ENCODE assay signal across 8 cellular contexts in the genomic region with DNA sequence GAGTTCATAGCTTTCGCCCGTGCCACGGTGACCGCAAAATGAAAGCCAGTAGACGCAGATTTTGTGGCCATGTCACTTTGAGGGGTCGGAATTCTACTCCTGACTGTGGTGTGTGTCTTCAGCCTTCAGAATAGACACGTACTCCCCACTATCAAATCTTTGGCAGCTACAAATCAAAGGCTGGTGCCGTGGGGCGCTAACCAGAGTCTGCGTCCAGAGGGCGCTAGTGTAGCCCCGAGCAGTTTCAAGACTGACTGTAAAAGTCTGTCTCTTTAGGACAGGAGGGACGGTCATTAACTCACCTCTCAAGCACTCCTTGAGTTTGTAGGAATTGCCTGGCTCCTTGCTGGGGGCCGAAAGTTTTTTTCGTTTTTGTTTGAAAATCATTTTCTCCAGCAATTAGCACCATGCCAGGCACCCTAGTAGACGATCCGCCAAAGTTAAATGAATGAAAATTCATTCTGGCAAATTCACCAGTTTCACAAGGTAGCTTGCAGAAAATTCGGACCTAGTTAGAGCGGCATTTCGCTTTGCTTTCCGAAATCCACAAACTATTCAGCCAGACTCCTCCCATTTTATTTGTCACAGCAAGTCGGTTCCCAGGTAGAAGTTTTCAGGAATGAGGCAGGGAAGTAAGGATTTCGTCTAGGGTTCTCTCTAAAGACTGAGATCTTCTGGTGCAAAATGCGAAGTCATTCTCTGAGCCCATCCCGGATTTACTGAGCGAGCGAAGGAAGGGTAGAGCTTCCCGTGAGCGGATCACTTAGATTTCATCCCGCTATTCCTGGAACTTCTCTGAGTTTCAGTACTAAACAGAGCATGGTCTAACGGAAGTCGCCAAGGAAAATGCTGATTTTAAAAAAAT. TPM values are rescaled to one million over a fixed set of nuclear protein-coding genes. Genes with fewer than 3 reads are reported as not detected.
DNase-seq lines count a peak whose midpoint lies in the region; ATAC-seq and TF ChIP-seq lines count a peak whose summit lies in the region.

No MANE protein-coding gene starts in this region.

- POLR2A ChIA-PET in BJ (lab: Charles Lee) = no interaction called here

- WGBS in gastroesophageal sphincter (ENCODE audit: low coverage in 1 of 2), 2 donors = 7 to 11% methylated on average over 20 to 22 of the region's 32 CpGs

- H3K27me3 ChIP-seq in BJ (ENCODE audit: control insufficient read depth, insufficient read depth, low read length) (peaks cover 40% of the 10 kb centered on the region), gastroesophageal sphincter (peaks cover 81% of the 10 kb centered on the region), rectal smooth muscle tissue (ENCODE audit: control insufficient read depth, insufficient read depth, low read length) (peaks cover 35% of the 10 kb centered on the region)

- no peaks in the 10 kb centered on the region for H3K9me3 ChIP-seq in gastroesophageal sphincter

- TF ChIP-seq CTCF in BJ (IDR thresholded peaks at IDR 0.05; ENCODE audit: insufficient read depth, low read depth, low read length) (peak; percentile 55), gastroesophageal sphincter (IDR thresholded peaks at IDR 0.05) (peak in 1 of 4 experiments; percentile 43)

- peak; percentile 62 for ATAC-seq in GM21576 (IDR thresholded peaks at IDR 0.05; ENCODE audit: unreplicated experiment)
- peak; percentile 8 for ATAC-seq in gastroesophageal sphincter
- ATAC-seq in HG03108 (IDR thresholded peaks at IDR 0.05; ENCODE audit: unreplicated experiment) = no peak
- no peak for ATAC-seq in GM19324 (IDR thresholded peaks at IDR 0.05; ENCODE audit: low FRiP score, unreplicated experiment)

- no peaks in the 10 kb centered on the region for H3K36me3 ChIP-seq in BJ (ENCODE audit: control insufficient read depth, insufficient read depth, low read length)
- no peaks in the 10 kb centered on the region for H3K36me3 ChIP-seq in gastroesophageal sphincter
- H3K36me3 ChIP-seq in rectal smooth muscle tissue (ENCODE audit: control insufficient read depth, insufficient read depth, low read length) = no peaks in the 10 kb centered on the region

- no peak overlapping the region for H3K9ac ChIP-seq in rectal smooth muscle tissue (ENCODE audit: low read length)

- CTCF ChIA-PET in BJ (lab: Yijun Ruan, JAX) = interaction anchor here (0.6 to 2.8 kb wide), 10 partner anchors 9 to 237 kb away, joined by 3 to 11 read pairs (median 4); no protein-coding TSS in a partner anchor

- no peak for DNase-seq in BJ (ENCODE audit: low read depth)
- peak; percentile 40 for DNase-seq in NCI-H526 treated with DMSO at 0.1 percent for 48 hours (lab: John Stamatoyannopoulos, UW)
- peak; percentile 27 for DNase-seq in activated T-helper 1 cell treated with Interleukin-2 at 50 U/mL for 16 hours (ENCODE audit: low read depth)

- TF ChIP-seq POLR2A in gastroesophageal sphincter (IDR thresholded peaks at IDR 0.05) = no peak

- no peak overlapping the region for H3K27ac ChIP-seq in gastroesophageal sphincter
- H3K27ac ChIP-seq in rectal smooth muscle tissue (ENCODE audit: low read depth, low read length) = no peak overlapping the region

- H3K4me1 ChIP-seq in gastroesophageal sphincter = peaks cover 0 to 37% (median 20%) of the 10 kb centered on the region in 3 donors
- peaks cover 3% of the 10 kb centered on the region for H3K4me1 ChIP-seq in rectal smooth muscle tissue (ENCODE audit: control insufficient read depth, insufficient read depth, low read length)

- H3K4me3 ChIP-seq in BJ (ENCODE audit: low read depth, low read length) (no peak overlapping the region), gastroesophageal sphincter (peak overlapping the region in 1 of 2 donors; percentile 35), rectal smooth muscle tissue (ENCODE audit: low read length) (peak overlapping the region; percentile 44)

- no peak for TF ChIP-seq EP300 in gastroesophageal sphincter (IDR thresholded peaks at IDR 0.05)

RNA-seq across cellular contexts. Expression of a gene that starts 2.8 kb away (rescaled TPM):
- not detected in 2 replicates for polyA plus RNA-seq in BJ (2011; rRNA removed)
- polyA minus RNA-seq in BJ (2011; rRNA and poly(A)+ RNA removed) = not detected in 2 replicates
- not detected for total RNA-seq in gastroesophageal sphincter

Comparison
In these comparisons a context has a peak if more than half of its experiments do, and no peak if none do; other contexts are left out.
1. ATAC-seq: peak in GM21576 (single experiment) and gastroesophageal sphincter (single experiment); none in HG03108 (single experiment) and GM19324 (single experiment).